Comparison of ENCODE assay signal across 25 cellular contexts in the genomic region with DNA sequence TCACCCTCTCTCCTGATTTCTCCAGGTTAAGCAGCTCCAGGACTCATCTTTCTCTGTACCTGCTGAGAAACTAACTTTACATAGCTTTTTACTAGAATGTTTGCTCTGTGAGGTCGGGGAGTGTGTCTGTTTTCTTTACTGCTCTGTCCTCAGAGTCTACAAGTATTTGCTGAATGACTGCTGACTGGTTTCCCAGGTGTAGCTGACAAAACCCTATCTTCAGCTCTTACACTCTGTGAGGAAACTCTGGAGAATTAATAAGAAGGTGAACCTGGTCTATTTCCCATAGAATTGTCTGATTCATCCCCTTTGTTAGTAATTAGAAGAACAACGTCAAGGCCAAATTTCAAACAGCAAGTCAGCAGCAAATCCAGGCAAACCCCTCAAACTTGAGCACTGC.
DNase-seq lines count a peak whose midpoint lies in the region; ATAC-seq, FAIRE-seq and TF ChIP-seq lines count a peak whose summit lies in the region.
"Had no signal": no experiment of that assay in that cellular context is flagged by ENCODE, and none has a peak within 500 bp of the region (broad histone marks: within the 10 kb centered on the region; RNA-seq: fewer than 3 reads in every experiment).

No MANE protein-coding gene starts in this region.

- TF ChIP-seq EP300 in A549 (IDR thresholded peaks at IDR 0.05) = no peak

- H3K9me3 ChIP-seq in A549 (no peaks in the 10 kb centered on the region), PC-9 (ENCODE audit: insufficient read depth, low read depth) (no peaks in the 10 kb centered on the region), hepatocyte (ENCODE audit: low read depth) (no peaks in the 10 kb centered on the region), WERI-Rb-1 (ENCODE audit: severe bottlenecking) (no peaks in the 10 kb centered on the region)
- H3K9me3 ChIP-seq: ovary, Peyer's patch, thoracic aorta had no signal

- no peak for FAIRE-seq in A549 (lab: Jason Lieb, UNC)
- FAIRE-seq: K562, kidney had no signal

- H3K9me2 ChIP-seq in PC-9 (ENCODE audit: insufficient read depth) (no peaks in the 10 kb centered on the region; the same call in 1 of the 2 replicates), hepatocyte (replicated peaks; ENCODE audit: insufficient read depth) (no peaks in the 10 kb centered on the region)

- no peaks in the 10 kb centered on the region for H3K9me3 Mint-ChIP-seq in progenitor cell of endocrine pancreas (ENCODE audit: low read depth)

- peak overlapping the region; percentile 62 to 68; a peak in 5 of 6 replicates for H3K27ac ChIP-seq in A549
- peak overlapping the region; percentile 96 for H3K27ac ChIP-seq in PC-9
- H3K27ac ChIP-seq in hepatocyte = peak overlapping the region; percentile 83
- H3K27ac ChIP-seq in WERI-Rb-1 = no peak overlapping the region
- H3K27ac ChIP-seq: brain microvascular endothelial cell had no signal

- 55% methylated on average over 2 of the region's 2 CpGs for WGBS in A549 (ENCODE audit: missing lambda C conversion rate)
- 44% methylated on average over 2 of the region's 2 CpGs for WGBS in hepatocyte (ENCODE audit: low lambda C conversion rate, missing lambda C conversion rate)

- TF ChIP-seq CTCF in A549 (IDR thresholded peaks at IDR 0.05) = no peak
- no peak for TF ChIP-seq CTCF in PC-9 (conservative IDR thresholded peaks at IDR 0.05)
- no peak for TF ChIP-seq CTCF in hepatocyte (IDR thresholded peaks at IDR 0.05; ENCODE audit: poor library complexity)
- no peak for TF ChIP-seq CTCF in progenitor cell of endocrine pancreas (IDR thresholded peaks at IDR 0.05; ENCODE audit: unreplicated experiment)
- no peak for TF ChIP-seq CTCF in WERI-Rb-1 (IDR thresholded peaks at IDR 0.05; ENCODE audit: low read depth, low read length)

- ATAC-seq in A549 (no peak), GM21360 (IDR thresholded peaks at IDR 0.05; ENCODE audit: unreplicated experiment) (no peak)
- ATAC-seq: K562 had no signal

- H3K4me3 ChIP-seq in A549 (no peak overlapping the region), PC-9 (peak overlapping the region; percentile 64; the same call in 1 of the 2 replicates), hepatocyte (no peak overlapping the region), WERI-Rb-1 (ENCODE audit: low read depth, low read length) (no peak overlapping the region)
- H3K4me3 ChIP-seq: K562, ovary, Peyer's patch, thoracic aorta had no signal

- H2AFZ ChIP-seq in PC-9 (no peak overlapping the region), hepatocyte (no peak overlapping the region)

- POLR2A ChIA-PET in A549 (lab: Yijun Ruan, JAX) (interaction anchor here (0.5 kb wide), 1 partner anchor 226 kb away, joined by 8 read pairs; no protein-coding TSS in a partner anchor), PC-9 (lab: Charles Lee; ENCODE audit: unreplicated experiment) (interaction anchor here (0.6 to 0.7 kb wide), 4 partner anchors 59 to 983 kb away, joined by 3 to 27 read pairs (median 8); no protein-coding TSS in a partner anchor)

- no peak overlapping the region for H3K4me3 Mint-ChIP-seq in progenitor cell of endocrine pancreas (ENCODE audit: low read depth)
- H3K4me3 Mint-ChIP-seq: activated naive CD8-positive, alpha-beta T cell; H9 had no signal

- DNase-seq in A549 (ENCODE audit: low read depth in 1 of 2, low spot score in 1 of 2) (no peak), PC-9 (peak in 1 of 2 experiments; percentile 79), hepatocyte (ENCODE audit: low spot score) (no peak), progenitor cell of endocrine pancreas (ENCODE audit: low spot score, unreplicated experiment) (no peak), WERI-Rb-1 (no peak), NCI-H2081 treated with DMSO at 0.1 percent for 48 hours (lab: John Stamatoyannopoulos, UW) (no peak)
- no peak for DNase-seq in activated effector memory CD4-positive, alpha-beta T cell treated with anti-CD3 and anti-CD28 coated beads, Interleukin-2, amount 50 U/mL, for 16 hours
- DNase-seq: ACHN; activated CD4-positive, alpha-beta T cell treated with anti-CD3 and anti-CD28 coated beads, Interleukin-2, amount 50 U/mL, for 48 hours; activated T-cell treated with anti-CD3 and anti-CD28 coated beads, Interleukin-2, amount 50 U/mL, for 1 hour; brain microvascular endothelial cell; EL; H9; kidney; NCI-H1092; NCI-H2107; NCI-H526 treated with DMSO at 0.1 percent for 48 hours; Peyer's patch; stimulated activated CD4-positive, alpha-beta T cell treated with anti-CD3 and anti-CD28 coated beads, Interleukin-4, amount 100 ng/mL, for 4 hours; stimulated activated CD8-positive, alpha-beta memory T cell treated with anti-CD3 and anti-CD28 coated beads, Interleukin-4, amount 100 ng/mL, for 48 hours had no signal

- H3K36me3 ChIP-seq in PC-9 (ENCODE audit: low read depth) = peaks cover 17% of the 10 kb centered on the region
- no peaks in the 10 kb centered on the region for H3K36me3 ChIP-seq in hepatocyte (replicated peaks; ENCODE audit: insufficient read depth, low read depth)
- no peaks in the 10 kb centered on the region for H3K36me3 ChIP-seq in WERI-Rb-1
- H3K36me3 ChIP-seq: brain microvascular endothelial cell, ovary, Peyer's patch, thoracic aorta had no signal

- H3K79me2 ChIP-seq in PC-9 (ENCODE audit: low read depth) = peaks cover 70% of the 10 kb centered on the region
- H3K79me2 ChIP-seq in hepatocyte = no peaks in the 10 kb centered on the region

- peaks cover 2% of the 10 kb centered on the region for H3K36me3 Mint-ChIP-seq in progenitor cell of endocrine pancreas (ENCODE audit: insufficient read depth)

- intact Hi-C loops in PC-9 (cut with micrococcal nuclease; ENCODE audit: unreplicated experiment) = no loop called here

- BruUV-seq in PC-9 (replicated peaks; lab: Mats Ljungman, UMichigan) = no TSS peak

- H4K20me1 ChIP-seq in PC-9 (ENCODE audit: insufficient read depth) (no peaks in the 10 kb centered on the region), hepatocyte (ENCODE audit: insufficient read depth, poor library complexity, severe bottlenecking) (no peaks in the 10 kb centered on the region)

- H3K27ac Mint-ChIP-seq in progenitor cell of endocrine pancreas = peak overlapping the region; percentile 55
- H3K27ac Mint-ChIP-seq: activated naive CD8-positive, alpha-beta T cell; H9 had no signal

- peaks cover 71% of the 10 kb centered on the region for H3K4me1 Mint-ChIP-seq in progenitor cell of endocrine pancreas (ENCODE audit: low read depth)

- CTCF ChIA-PET in A549 (lab: Yijun Ruan, JAX) = interaction anchor here (0.7 to 0.9 kb wide), 3 partner anchors 97 to 139 kb away, joined by 3 read pairs; no protein-coding TSS in a partner anchor
- CTCF ChIA-PET in PC-9 (lab: Charles Lee) = interaction anchor here (0.6 to 1.5 kb wide), 2 partner anchors 9 to 90 kb away, joined by 3 to 9 read pairs; no protein-coding TSS in a partner anchor

- H3K27me3 Mint-ChIP-seq in progenitor cell of endocrine pancreas = no peaks in the 10 kb centered on the region
- H3K27me3 Mint-ChIP-seq: activated naive CD8-positive, alpha-beta T cell had no signal

- peaks cover 69% of the 10 kb centered on the region for H3F3A ChIP-seq in PC-9 (ENCODE audit: insufficient read depth, low read depth)

- TF ChIP-seq POLR2A in A549 (IDR thresholded peaks at IDR 0.05; ENCODE audit: low read length) = no peak

- no peak for TF ChIP-seq RAD21 in A549 (conservative IDR thresholded peaks at IDR 0.05 in 1 of 2, IDR thresholded peaks at IDR 0.05 in 1 of 2)

- H3K4me2 ChIP-seq in A549 (0 out of 3 replicates have a peak overlapping the region, but pooled peaks have one; percentile 1), PC-9 (peak overlapping the region; percentile 93), hepatocyte (peak overlapping the region; percentile 18)

- H3K27me3 ChIP-seq in PC-9 (ENCODE audit: insufficient read depth, low read depth) (no peaks in the 10 kb centered on the region), hepatocyte (no peaks in the 10 kb centered on the region), WERI-Rb-1 (ENCODE audit: insufficient read depth, low read depth, severe bottlenecking) (no peaks in the 10 kb centered on the region)
- H3K27me3 ChIP-seq: brain microvascular endothelial cell, ovary, Peyer's patch had no signal

- H3K4me1 ChIP-seq in A549 = peaks cover 26% of the 10 kb centered on the region
- peaks cover 77% of the 10 kb centered on the region for H3K4me1 ChIP-seq in PC-9 (replicated peaks; ENCODE audit: insufficient read depth)
- H3K4me1 ChIP-seq in hepatocyte (ENCODE audit: insufficient read depth) = peaks cover 60% of the 10 kb centered on the region

TF ChIP-seq in A549, 52 proteins besides CTCF, POLR2A, EP300 and RAD21:
- TF ChIP-seq, protein P1, sequence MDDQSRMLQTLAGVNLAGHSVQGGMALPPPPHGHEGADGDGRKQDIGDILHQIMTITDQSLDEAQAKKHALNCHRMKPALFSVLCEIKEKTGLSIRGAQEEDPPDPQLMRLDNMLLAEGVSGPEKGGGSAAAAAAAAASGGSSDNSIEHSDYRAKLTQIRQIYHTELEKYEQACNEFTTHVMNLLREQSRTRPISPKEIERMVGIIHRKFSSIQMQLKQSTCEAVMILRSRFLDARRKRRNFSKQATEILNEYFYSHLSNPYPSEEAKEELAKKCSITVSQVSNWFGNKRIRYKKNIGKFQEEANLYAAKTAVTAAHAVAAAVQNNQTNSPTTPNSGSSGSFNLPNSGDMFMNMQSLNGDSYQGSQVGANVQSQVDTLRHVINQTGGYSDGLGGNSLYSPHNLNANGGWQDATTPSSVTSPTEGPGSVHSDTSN (IDR thresholded peaks at IDR 0.05) = no peak
- TF ChIP-seq HOXB5 (CRISPR knock-in tag; IDR thresholded peaks at IDR 0.05) = no peak
- TF ChIP-seq SMC3 (IDR thresholded peaks at IDR 0.05) = no peak
- no peak for TF ChIP-seq ZSCAN20 (CRISPR knock-in tag; IDR thresholded peaks at IDR 0.05)
- no peak for TF ChIP-seq HOXB13 (CRISPR knock-in tag; IDR thresholded peaks at IDR 0.05; ENCODE audit: low read depth)
- TF ChIP-seq ELK1 (IDR thresholded peaks at IDR 0.05; ENCODE audit: low read depth, low read length) = no peak
- no peak for TF ChIP-seq FOSB (CRISPR knock-in tag; IDR thresholded peaks at IDR 0.05)
- no peak for TF ChIP-seq TFCP2L1 (CRISPR knock-in tag; IDR thresholded peaks at IDR 0.05)
- TF ChIP-seq GATA3 (IDR thresholded peaks at IDR 0.05; ENCODE audit: borderline replicate concordance) = no peak
- TF ChIP-seq HOXA7 (CRISPR knock-in tag; IDR thresholded peaks at IDR 0.05) = no peak
- TF ChIP-seq CBX2 (IDR thresholded peaks at IDR 0.05; ENCODE audit: borderline replicate concordance, low read depth) = no peak
- no peak for TF ChIP-seq ZC3H11A (IDR thresholded peaks at IDR 0.05)

Comparison
In these comparisons a context has a peak if more than half of its experiments do, and no peak if none do; other contexts are left out.
1. H3K4me2 ChIP-seq: peak in every context shown above with its lines; median percentile 93 in PC-9; 18 in hepatocyte; 1 in A549.